Comparison of ENCODE assay signal across 9 cellular contexts in the genomic region with DNA sequence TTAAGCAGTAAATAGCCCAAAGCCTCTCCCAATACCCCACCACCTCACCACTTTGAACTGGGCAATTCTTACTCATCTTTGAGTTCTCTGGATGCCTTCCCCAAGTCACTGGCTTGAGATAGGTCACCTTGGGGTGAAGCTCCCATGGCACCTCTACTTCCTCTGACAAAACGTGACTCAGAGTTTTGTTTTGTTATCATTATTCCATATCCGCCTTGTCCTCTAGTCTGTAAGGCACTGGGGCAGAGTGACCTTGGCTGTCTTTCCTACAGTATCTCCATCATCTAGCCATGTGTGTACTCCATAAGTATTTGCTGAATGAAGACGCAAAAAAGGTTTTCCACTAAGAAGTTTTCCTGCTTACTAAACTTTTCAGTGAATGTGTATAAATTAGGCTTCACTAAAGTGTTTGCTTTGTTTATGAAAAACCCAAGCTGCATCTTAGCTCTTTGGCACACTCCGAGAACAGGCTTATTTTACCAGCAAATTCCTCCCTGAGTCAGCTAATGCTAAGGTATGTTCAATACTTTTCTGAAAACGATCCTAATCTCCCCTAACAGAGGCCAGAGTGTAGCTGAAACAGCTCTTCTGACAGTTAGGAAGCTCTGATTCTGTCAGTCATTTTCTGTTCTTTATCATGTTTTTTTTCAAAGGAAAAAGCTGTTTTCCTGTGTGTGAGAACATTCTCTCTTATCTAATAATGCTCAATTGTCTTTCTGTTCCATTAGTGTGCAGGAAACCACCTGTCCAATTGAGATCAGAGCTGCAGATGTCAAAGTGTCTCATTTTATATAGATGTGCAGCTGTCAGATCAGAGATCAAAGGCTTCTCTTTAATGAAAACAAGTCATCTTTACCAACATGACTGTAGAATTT. TPM values are rescaled to one million over a fixed set of nuclear protein-coding genes. Genes with fewer than 3 reads are reported as not detected.
A peak's percentile ranks its signal among the peaks of the same experiment; 100 is the strongest.
DNase-seq lines count a peak whose midpoint lies in the region; ATAC-seq and TF ChIP-seq lines count a peak whose summit lies in the region.
"Had no signal": no experiment of that assay in that cellular context is flagged by ENCODE, and none has a peak within 500 bp of the region (broad histone marks: within the 10 kb centered on the region; RNA-seq: fewer than 3 reads in every experiment).

No MANE protein-coding gene starts in this region.

- no peak overlapping the region for H3K23ac ChIP-seq in mesenchymal stem cell (ENCODE audit: low read length in 2 of 2)

- H2BK5ac ChIP-seq in mesenchymal stem cell (ENCODE audit: low read depth, low read length, poor library complexity, severe bottlenecking), result no peak overlapping the region

- ATAC-seq in activated naive CD8-positive, alpha-beta T cell treated with anti-CD3 and anti-CD28 coated beads, Interleukin-2, amount 50 U/mL, for 24 hours, result peak; percentile 92
- ATAC-seq in HG02973 (IDR thresholded peaks at IDR 0.05; ENCODE audit: unreplicated experiment), result no peak
- ATAC-seq: left colon had no signal

- BruUV-seq in Calu3 (replicated peaks; lab: Mats Ljungman, UMichigan), result no TSS peak

- no peak overlapping the region for H3K9ac ChIP-seq in mesenchymal stem cell (ENCODE audit: low read length)

- CTCF ChIA-PET in CD4-positive, alpha-beta memory T cell (lab: Charles Lee; ENCODE audit: partially characterized antibody), result interaction anchor here (0.6 to 2.6 kb wide), 9 partner anchors 9 to 221 kb away, joined by 3 to 9 read pairs (median 4); a partner anchor contains a TSS
- CTCF ChIA-PET in Calu3 (lab: Charles Lee), result no interaction called here

- H3K4me2 ChIP-seq in mesenchymal stem cell (ENCODE audit: low read length, poor library complexity, severe bottlenecking), result no peak overlapping the region

- H2BK12ac ChIP-seq in mesenchymal stem cell (ENCODE audit: low read length in 2 of 2), result no peak overlapping the region

- H2BK15ac ChIP-seq in mesenchymal stem cell (ENCODE audit: low read depth, poor library complexity, severe bottlenecking), result no peak overlapping the region

- peaks cover 0 to 2% (median 0%) of the 10 kb centered on the region in 8 donors for H3K9me3 Mint-ChIP-seq in CD4-positive, alpha-beta memory T cell
- peaks cover 6% of the 10 kb centered on the region for H3K9me3 Mint-ChIP-seq in activated naive CD8-positive, alpha-beta T cell treated with anti-CD3 and anti-CD28 coated beads, Interleukin-2, amount 50 U/mL, for 24 hours
- peaks cover 3% of the 10 kb centered on the region for H3K9me3 Mint-ChIP-seq in Calu3 (ENCODE audit: low read depth, unreplicated experiment)

- H3K9me3 ChIP-seq in CD4-positive, alpha-beta memory T cell (ENCODE audit: control insufficient read depth in 1 of 2, low read length in 2 of 2), result no peaks in the 10 kb centered on the region
- H3K9me3 ChIP-seq in KOPT-K1 (ENCODE audit: insufficient read depth, low read length, poor library complexity, severe bottlenecking) (peaks cover 9% of the 10 kb centered on the region), mesenchymal stem cell (ENCODE audit: control insufficient read depth, low read length) (no peaks in the 10 kb centered on the region)

- peak overlapping the region; percentile 22 to 86 (median 70) for H3K4me3 Mint-ChIP-seq in CD4-positive, alpha-beta memory T cell
- H3K4me3 Mint-ChIP-seq in activated naive CD8-positive, alpha-beta T cell treated with anti-CD3 and anti-CD28 coated beads, Interleukin-2, amount 50 U/mL, for 24 hours, result no peak overlapping the region
- no peak overlapping the region for H3K4me3 Mint-ChIP-seq in Calu3 (ENCODE audit: low read depth, unreplicated experiment)

- POLR2A ChIA-PET in CD4-positive, alpha-beta memory T cell (lab: Charles Lee; ENCODE audit: partially characterized antibody), result interaction anchor here (1.0 to 4.8 kb wide), 8 partner anchors 9 to 307 kb away, joined by 3 to 33 read pairs (median 5); a partner anchor contains a TSS

- H4K8ac ChIP-seq in mesenchymal stem cell (ENCODE audit: low read length), result no peak overlapping the region

- no peaks in the 10 kb centered on the region for H3K36me3 ChIP-seq in CD4-positive, alpha-beta memory T cell (ENCODE audit: insufficient read depth, low read length)
- H3K36me3 ChIP-seq in KOPT-K1 (ENCODE audit: insufficient read depth, low read length) (no peaks in the 10 kb centered on the region), mesenchymal stem cell (ENCODE audit: control insufficient read depth in 1 of 2, insufficient read depth in 2 of 2, low read depth in 1 of 2, low read length in 2 of 2) (no peaks in the 10 kb centered on the region)

- H3K27ac Mint-ChIP-seq in CD4-positive, alpha-beta memory T cell, result peak overlapping the region; percentile 66 to 91 (median 77)
- peak overlapping the region; percentile 53 for H3K27ac Mint-ChIP-seq in activated naive CD8-positive, alpha-beta T cell treated with anti-CD3 and anti-CD28 coated beads, Interleukin-2, amount 50 U/mL, for 24 hours
- no peak overlapping the region for H3K27ac Mint-ChIP-seq in Calu3 (ENCODE audit: unreplicated experiment)

- H3K36me3 Mint-ChIP-seq in CD4-positive, alpha-beta memory T cell, result no peaks in the 10 kb centered on the region
- H3K36me3 Mint-ChIP-seq in activated naive CD8-positive, alpha-beta T cell treated with anti-CD3 and anti-CD28 coated beads, Interleukin-2, amount 50 U/mL, for 24 hours (ENCODE audit: low read depth), result no peaks in the 10 kb centered on the region
- H3K36me3 Mint-ChIP-seq in Calu3 (ENCODE audit: insufficient read depth, unreplicated experiment), result no peaks in the 10 kb centered on the region

- H3K27me3 ChIP-seq in CD4-positive, alpha-beta memory T cell (ENCODE audit: insufficient read depth, low read length), result no peaks in the 10 kb centered on the region
- H3K27me3 ChIP-seq in mesenchymal stem cell (ENCODE audit: control insufficient read depth in 1 of 2, insufficient read depth in 1 of 2, low read length in 2 of 2), result no peaks in the 10 kb centered on the region

- no peak overlapping the region for H3K18ac ChIP-seq in mesenchymal stem cell (ENCODE audit: low read depth in 1 of 2, low read length in 2 of 2)

- peak; percentile 53 to 68 (median 65) for DNase-seq in CD4-positive, alpha-beta memory T cell
- no peak for DNase-seq in activated naive CD8-positive, alpha-beta T cell treated with anti-CD3 and anti-CD28 coated beads, Interleukin-2, amount 50 U/mL, for 24 hours
- DNase-seq in mesenchymal stem cell (peak; percentile 80), CD1c-positive myeloid dendritic cell (ENCODE audit: extremely low spot score) (no peak), Calu3 (no peak), NCI-H2227 treated with DMSO at 0.1 percent for 48 hours (lab: John Stamatoyannopoulos, UW) (no peak)
- DNase-seq: left colon had no signal

- H4K91ac ChIP-seq in mesenchymal stem cell (ENCODE audit: low read length), result no peak overlapping the region

- peak overlapping the region; percentile 1 for H3K27ac ChIP-seq in CD4-positive, alpha-beta memory T cell (ENCODE audit: low read depth, low read length)
- H3K27ac ChIP-seq in KOPT-K1 (ENCODE audit: low read depth, low read length, poor library complexity, severe bottlenecking) (peak overlapping the region; percentile 93), mesenchymal stem cell (ENCODE audit: low read length, poor library complexity, severe bottlenecking) (no peak overlapping the region)

- H2BK120ac ChIP-seq in mesenchymal stem cell (ENCODE audit: low read depth, low read length), result no peak overlapping the region

- WGBS in mesenchymal stem cell, result 35% methylated on average over 4 of the region's 5 CpGs

- H3K14ac ChIP-seq in mesenchymal stem cell (ENCODE audit: low read length in 2 of 2), result no peak overlapping the region

- intact Hi-C loops in CD4-positive, alpha-beta memory T cell (cut with micrococcal nuclease), result loop anchor here (1.0 kb wide), 2 partner anchors 18 to 25 kb away; no protein-coding TSS in a partner anchor
- intact Hi-C loops in Calu3 (cut with micrococcal nuclease; ENCODE audit: unreplicated experiment), result no loop called here

- no peaks in the 10 kb centered on the region for H3K79me1 ChIP-seq in mesenchymal stem cell (replicated peaks; ENCODE audit: low read length, poor library complexity, severe bottlenecking)

- no peak for TF ChIP-seq CTCF in Calu3 (IDR thresholded peaks at IDR 0.05; ENCODE audit: unreplicated experiment)

- H3K4me3 ChIP-seq in CD4-positive, alpha-beta memory T cell (ENCODE audit: low read length in 2 of 2), result no peak overlapping the region
- H3K4me3 ChIP-seq in mesenchymal stem cell (ENCODE audit: insufficient read depth in 1 of 2, low read depth in 1 of 2, low read length in 2 of 2), result no peak overlapping the region

- no peak overlapping the region for H2AK5ac ChIP-seq in mesenchymal stem cell (ENCODE audit: low read length, severe bottlenecking)

- no peak overlapping the region for H3K4ac ChIP-seq in mesenchymal stem cell (ENCODE audit: low read depth in 1 of 2, low read length in 2 of 2)

- peaks cover 41 to 58% (median 48%) of the 10 kb centered on the region in 4 donors for H3K4me1 Mint-ChIP-seq in CD4-positive, alpha-beta memory T cell
- H3K4me1 Mint-ChIP-seq in activated naive CD8-positive, alpha-beta T cell treated with anti-CD3 and anti-CD28 coated beads, Interleukin-2, amount 50 U/mL, for 24 hours, result peaks cover 38% of the 10 kb centered on the region
- H3K4me1 Mint-ChIP-seq in Calu3 (ENCODE audit: low read depth, unreplicated experiment), result no peaks in the 10 kb centered on the region

- peaks cover 32% of the 10 kb centered on the region for H3K4me1 ChIP-seq in CD4-positive, alpha-beta memory T cell (ENCODE audit: insufficient read depth, low read length)
- no peaks in the 10 kb centered on the region for H3K4me1 ChIP-seq in mesenchymal stem cell (ENCODE audit: control insufficient read depth, insufficient read depth, low read depth, low read length)

- no peak overlapping the region for H2AFZ ChIP-seq in mesenchymal stem cell (ENCODE audit: low read depth, low read length)

- H3K27me3 Mint-ChIP-seq in CD4-positive, alpha-beta memory T cell, result no peaks in the 10 kb centered on the region
- no peaks in the 10 kb centered on the region for H3K27me3 Mint-ChIP-seq in activated naive CD8-positive, alpha-beta T cell treated with anti-CD3 and anti-CD28 coated beads, Interleukin-2, amount 50 U/mL, for 24 hours
- H3K27me3 Mint-ChIP-seq in Calu3 (ENCODE audit: unreplicated experiment), result no peaks in the 10 kb centered on the region

RNA-seq across cellular contexts. Expression of a gene that starts 30.2 kb away (rescaled TPM):
- 10 to 100 TPM; 16.8 to 17.4 TPM for total RNA-seq in CD4-positive, alpha-beta memory T cell
- polyA plus RNA-seq in CD4-positive, alpha-beta memory T cell, result 10 to 100 TPM; 34.0 to 40.4 TPM
- 20.4 TPM for polyA plus RNA-seq in mesenchymal stem cell (2013, experiment 1 of 2)
- 22.2 TPM for polyA plus RNA-seq in mesenchymal stem cell (2013, experiment 2 of 2)
- total RNA-seq in Calu3 (2022), result 4.4 and 4.8 TPM in 2 replicates

Comparison
In these comparisons a context has a peak if more than half of its experiments do, and no peak if none do; other contexts are left out.
1. DNase-seq: peak in CD4-positive, alpha-beta memory T cell (5 of 5) and mesenchymal stem cell (single experiment); none in activated naive CD8-positive, alpha-beta T cell treated with anti-CD3 and anti-CD28 coated beads, Interleukin-2, amount 50 U/mL, for 24 hours (single experiment), CD1c-positive myeloid dendritic cell (single experiment), Calu3 (single experiment) and NCI-H2227 treated with DMSO at 0.1 percent for 48 hours (single experiment).
2. H3K4me3 Mint-ChIP-seq: peak in CD4-positive, alpha-beta memory T cell (8 of 8); none in activated naive CD8-positive, alpha-beta T cell treated with anti-CD3 and anti-CD28 coated beads, Interleukin-2, amount 50 U/mL, for 24 hours (single experiment) and Calu3 (single experiment).